19 cellular contexts compared by ENCODE assay signal in the genomic region with DNA sequence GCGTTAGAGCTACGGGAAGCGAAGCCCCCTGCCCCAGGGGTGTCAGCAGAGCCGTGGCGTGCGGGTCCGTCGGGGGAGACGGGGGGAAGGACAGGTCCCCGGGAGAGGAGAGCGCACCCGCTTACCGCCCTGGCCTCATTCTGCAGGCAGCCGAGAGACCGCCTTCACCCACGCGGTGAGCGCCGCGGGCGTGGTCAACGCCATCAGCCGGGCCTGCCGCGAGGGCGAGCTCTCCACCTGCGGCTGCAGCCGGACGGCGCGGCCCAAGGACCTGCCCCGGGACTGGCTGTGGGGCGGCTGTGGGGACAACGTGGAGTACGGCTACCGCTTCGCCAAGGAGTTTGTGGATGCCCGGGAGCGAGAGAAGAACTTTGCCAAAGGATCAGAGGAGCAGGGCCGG. TPM values are rescaled to one million over a fixed set of nuclear protein-coding genes. Genes with fewer than 3 reads are reported as not detected.
"Had no signal": no experiment of that assay in that cellular context is flagged by ENCODE, and none has a peak within 500 bp of the region (broad histone marks: within the 10 kb centered on the region; RNA-seq: fewer than 3 reads in every experiment).

No MANE protein-coding gene starts in this region.

- H3K9me3 ChIP-seq: ascending aorta, gastroesophageal sphincter, heart right ventricle, thoracic aorta had no signal

- H3K9me3 Mint-ChIP-seq: activated T-helper 1 cell treated with anti-CD3 and anti-CD28 coated beads, Interleukin-12 subunit alpha, Interleukin-12 subunit beta, Interleukin-2, Interleukin-4 antibody, amounts not matched to agents 30 ng/mL and 10 ng/mL and 1 ng/mL, durations not matched to agents 14 hours and 24 hours and 36 hours; natural killer cell; stimulated activated naive CD8-positive, alpha-beta T cell treated with anti-CD3 and anti-CD28 coated beads, Interleukin-15, Interleukin-2, amounts not matched to agents 100 ng/mL and 50 ng/mL, for 24 hours had no signal

- H3K27ac ChIP-seq: ascending aorta, heart right ventricle, thoracic aorta had no signal

- FAIRE-seq: small intestine had no signal

- H3K27me3 ChIP-seq: ascending aorta, gastroesophageal sphincter had no signal

- H3K4me3 Mint-ChIP-seq: natural killer cell; stimulated activated naive CD8-positive, alpha-beta T cell treated with anti-CD3 and anti-CD28 coated beads, Interleukin-15, Interleukin-2, amounts not matched to agents 100 ng/mL and 50 ng/mL, for 24 hours had no signal

- H3K36me3 ChIP-seq: ascending aorta, heart right ventricle, thoracic aorta had no signal

- H3K27ac Mint-ChIP-seq: activated T-helper 1 cell treated with anti-CD3 and anti-CD28 coated beads, Interleukin-12 subunit alpha, Interleukin-12 subunit beta, Interleukin-2, Interleukin-4 antibody, amounts not matched to agents 30 ng/mL and 10 ng/mL and 1 ng/mL, durations not matched to agents 14 hours and 24 hours and 36 hours; natural killer cell; progenitor cell of endocrine pancreas; stimulated activated naive CD8-positive, alpha-beta T cell treated with anti-CD3 and anti-CD28 coated beads, Interleukin-15, Interleukin-2, amounts not matched to agents 100 ng/mL and 50 ng/mL, for 24 hours had no signal

- H3K4me3 ChIP-seq: ascending aorta, gastroesophageal sphincter, thoracic aorta had no signal

- DNase-seq: activated CD4-positive, alpha-beta T cell treated with anti-CD3 and anti-CD28 coated beads, Interleukin-2, amount 50 U/mL, for 1 hour; activated CD4-positive, CD25-positive, alpha-beta regulatory T cell; activated naive CD4-positive, alpha-beta T cell treated with Interleukin-2 at 50 U/mL for 16 hours; erythroblast; heart right ventricle; left cardiac atrium; natural killer cell; nucleus accumbens; right cardiac atrium; small intestine; stimulated activated CD4-positive, alpha-beta T cell treated with anti-CD3 and anti-CD28 coated beads, Interleukin-4, amount 100 ng/mL, for 4 hours; stimulated activated CD8-positive, alpha-beta memory T cell treated with anti-CD3 and anti-CD28 coated beads, Interleukin-4, amount 100 ng/mL, for 48 hours had no signal

- H3K36me3 Mint-ChIP-seq: natural killer cell had no signal

- ATAC-seq: gastroesophageal sphincter, left cardiac atrium, natural killer cell had no signal

RNA-seq across cellular contexts. Expression of gene WNT5B, which starts 10.5 kb away (rescaled TPM):
- total RNA-seq: activated CD8-positive, alpha-beta memory T cell treated with anti-CD3 and anti-CD28 coated beads for 36 hours; natural killer cell had no signal
